In the genomic region with DNA sequence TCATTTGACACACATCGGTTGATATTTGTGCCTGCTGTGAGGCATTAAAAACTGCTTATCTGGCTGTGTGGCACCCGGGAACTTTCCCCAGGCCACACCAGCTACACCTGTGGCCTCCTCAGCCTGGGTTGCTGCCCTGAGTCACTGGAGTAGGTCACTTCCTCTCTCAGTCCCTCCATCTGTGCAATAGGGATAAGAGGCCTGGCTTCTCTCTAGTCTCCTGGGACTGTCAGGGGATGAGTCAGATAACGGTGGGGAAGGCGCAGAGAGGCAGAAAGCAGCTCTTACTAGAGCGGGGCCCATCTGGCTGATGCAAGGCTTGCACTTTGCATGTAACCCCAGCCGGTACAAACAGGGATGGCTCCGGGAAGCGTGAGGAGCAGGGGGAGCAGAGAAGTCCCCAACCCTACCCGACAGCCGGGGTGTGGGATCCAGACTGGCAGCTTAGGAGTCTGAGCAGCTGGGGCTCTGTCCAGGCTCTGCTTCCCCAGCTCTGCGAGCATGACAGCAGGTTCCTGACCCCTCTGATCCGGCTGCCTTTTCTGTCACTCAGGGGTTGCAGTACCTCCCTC, we compare ENCODE assay signal across 1 cellular context.
TF ChIP-seq lines count a peak whose summit lies in the region.

No MANE protein-coding gene starts in this region.

TF ChIP-seq in HepG2, 621 proteins besides CTCF, POLR2A, EP300 and RAD21 (continued from another document and continues in another):
- TF ChIP-seq, protein P1, sequence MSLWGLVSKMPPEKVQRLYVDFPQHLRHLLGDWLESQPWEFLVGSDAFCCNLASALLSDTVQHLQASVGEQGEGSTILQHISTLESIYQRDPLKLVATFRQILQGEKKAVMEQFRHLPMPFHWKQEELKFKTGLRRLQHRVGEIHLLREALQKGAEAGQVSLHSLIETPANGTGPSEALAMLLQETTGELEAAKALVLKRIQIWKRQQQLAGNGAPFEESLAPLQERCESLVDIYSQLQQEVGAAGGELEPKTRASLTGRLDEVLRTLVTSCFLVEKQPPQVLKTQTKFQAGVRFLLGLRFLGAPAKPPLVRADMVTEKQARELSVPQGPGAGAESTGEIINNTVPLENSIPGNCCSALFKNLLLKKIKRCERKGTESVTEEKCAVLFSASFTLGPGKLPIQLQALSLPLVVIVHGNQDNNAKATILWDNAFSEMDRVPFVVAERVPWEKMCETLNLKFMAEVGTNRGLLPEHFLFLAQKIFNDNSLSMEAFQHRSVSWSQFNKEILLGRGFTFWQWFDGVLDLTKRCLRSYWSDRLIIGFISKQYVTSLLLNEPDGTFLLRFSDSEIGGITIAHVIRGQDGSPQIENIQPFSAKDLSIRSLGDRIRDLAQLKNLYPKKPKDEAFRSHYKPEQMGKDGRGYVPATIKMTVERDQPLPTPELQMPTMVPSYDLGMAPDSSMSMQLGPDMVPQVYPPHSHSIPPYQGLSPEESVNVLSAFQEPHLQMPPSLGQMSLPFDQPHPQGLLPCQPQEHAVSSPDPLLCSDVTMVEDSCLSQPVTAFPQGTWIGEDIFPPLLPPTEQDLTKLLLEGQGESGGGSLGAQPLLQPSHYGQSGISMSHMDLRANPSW (CRISPR knock-in tag; IDR thresholded peaks at IDR 0.05; ENCODE audit: borderline replicate concordance), result no peak
- TF ChIP-seq GZF1 (CRISPR knock-in tag; IDR thresholded peaks at IDR 0.05), result no peak; the same call in 1 of the 2 replicates
- TF ChIP-seq, protein P2, sequence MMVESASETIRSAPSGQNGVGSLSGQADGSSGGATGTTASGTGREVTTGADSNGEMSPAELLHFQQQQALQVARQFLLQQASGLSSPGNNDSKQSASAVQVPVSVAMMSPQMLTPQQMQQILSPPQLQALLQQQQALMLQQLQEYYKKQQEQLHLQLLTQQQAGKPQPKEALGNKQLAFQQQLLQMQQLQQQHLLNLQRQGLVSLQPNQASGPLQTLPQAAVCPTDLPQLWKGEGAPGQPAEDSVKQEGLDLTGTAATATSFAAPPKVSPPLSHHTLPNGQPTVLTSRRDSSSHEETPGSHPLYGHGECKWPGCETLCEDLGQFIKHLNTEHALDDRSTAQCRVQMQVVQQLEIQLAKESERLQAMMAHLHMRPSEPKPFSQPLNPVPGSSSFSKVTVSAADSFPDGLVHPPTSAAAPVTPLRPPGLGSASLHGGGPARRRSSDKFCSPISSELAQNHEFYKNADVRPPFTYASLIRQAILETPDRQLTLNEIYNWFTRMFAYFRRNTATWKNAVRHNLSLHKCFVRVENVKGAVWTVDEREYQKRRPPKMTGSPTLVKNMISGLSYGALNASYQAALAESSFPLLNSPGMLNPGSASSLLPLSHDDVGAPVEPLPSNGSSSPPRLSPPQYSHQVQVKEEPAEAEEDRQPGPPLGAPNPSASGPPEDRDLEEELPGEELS (CRISPR knock-in tag; IDR thresholded peaks at IDR 0.05), result 0 out of 2 replicates have a peak, but pooled peaks have one; percentile 19
- TF ChIP-seq, protein P3, sequence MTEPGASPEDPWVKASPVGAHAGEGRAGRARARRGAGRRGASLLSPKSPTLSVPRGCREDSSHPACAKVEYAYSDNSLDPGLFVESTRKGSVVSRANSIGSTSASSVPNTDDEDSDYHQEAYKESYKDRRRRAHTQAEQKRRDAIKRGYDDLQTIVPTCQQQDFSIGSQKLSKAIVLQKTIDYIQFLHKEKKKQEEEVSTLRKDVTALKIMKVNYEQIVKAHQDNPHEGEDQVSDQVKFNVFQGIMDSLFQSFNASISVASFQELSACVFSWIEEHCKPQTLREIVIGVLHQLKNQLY (CRISPR knock-in tag; IDR thresholded peaks at IDR 0.05), result no peak
- no peak for TF ChIP-seq FOXK2 (IDR thresholded peaks at IDR 0.05)
- peak; percentile 22; the same call in 1 of the 2 replicates for TF ChIP-seq KDM6A (CRISPR knock-in tag; IDR thresholded peaks at IDR 0.05; ENCODE audit: low read depth)
- no peak for TF ChIP-seq ZNF33A (CRISPR knock-in tag; IDR thresholded peaks at IDR 0.05; ENCODE audit: borderline replicate concordance)
- TF ChIP-seq ZNF644 (CRISPR knock-in tag; IDR thresholded peaks at IDR 0.05; ENCODE audit: low read depth), result no peak
- TF ChIP-seq, protein P4, sequence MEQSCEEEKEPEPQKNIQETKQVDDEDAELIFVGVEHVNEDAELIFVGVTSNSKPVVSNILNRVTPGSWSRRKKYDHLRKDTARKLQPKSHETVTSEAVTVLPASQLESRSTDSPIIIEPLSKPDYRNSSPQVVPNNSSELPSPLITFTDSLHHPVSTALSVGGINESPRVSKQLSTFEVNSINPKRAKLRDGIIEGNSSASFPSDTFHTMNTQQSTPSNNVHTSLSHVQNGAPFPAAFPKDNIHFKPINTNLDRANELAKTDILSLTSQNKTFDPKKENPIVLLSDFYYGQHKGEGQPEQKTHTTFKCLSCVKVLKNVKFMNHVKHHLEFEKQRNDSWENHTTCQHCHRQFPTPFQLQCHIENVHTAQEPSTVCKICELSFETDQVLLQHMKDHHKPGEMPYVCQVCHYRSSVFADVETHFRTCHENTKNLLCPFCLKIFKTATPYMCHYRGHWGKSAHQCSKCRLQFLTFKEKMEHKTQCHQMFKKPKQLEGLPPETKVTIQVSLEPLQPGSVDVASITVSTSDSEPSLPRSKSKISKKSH (CRISPR knock-in tag; IDR thresholded peaks at IDR 0.05; ENCODE audit: borderline replicate concordance), result peak; percentile 84; the same call in 1 of the 2 replicates
- TF ChIP-seq, protein P5, sequence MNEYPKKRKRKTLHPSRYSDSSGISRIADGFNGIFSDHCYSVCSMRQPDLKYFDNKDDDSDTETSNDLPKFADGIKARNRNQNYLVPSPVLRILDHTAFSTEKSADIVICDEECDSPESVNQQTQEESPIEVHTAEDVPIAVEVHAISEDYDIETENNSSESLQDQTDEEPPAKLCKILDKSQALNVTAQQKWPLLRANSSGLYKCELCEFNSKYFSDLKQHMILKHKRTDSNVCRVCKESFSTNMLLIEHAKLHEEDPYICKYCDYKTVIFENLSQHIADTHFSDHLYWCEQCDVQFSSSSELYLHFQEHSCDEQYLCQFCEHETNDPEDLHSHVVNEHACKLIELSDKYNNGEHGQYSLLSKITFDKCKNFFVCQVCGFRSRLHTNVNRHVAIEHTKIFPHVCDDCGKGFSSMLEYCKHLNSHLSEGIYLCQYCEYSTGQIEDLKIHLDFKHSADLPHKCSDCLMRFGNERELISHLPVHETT (CRISPR knock-in tag; conservative IDR thresholded peaks at IDR 0.05), result no peak
- TF ChIP-seq, protein P6, sequence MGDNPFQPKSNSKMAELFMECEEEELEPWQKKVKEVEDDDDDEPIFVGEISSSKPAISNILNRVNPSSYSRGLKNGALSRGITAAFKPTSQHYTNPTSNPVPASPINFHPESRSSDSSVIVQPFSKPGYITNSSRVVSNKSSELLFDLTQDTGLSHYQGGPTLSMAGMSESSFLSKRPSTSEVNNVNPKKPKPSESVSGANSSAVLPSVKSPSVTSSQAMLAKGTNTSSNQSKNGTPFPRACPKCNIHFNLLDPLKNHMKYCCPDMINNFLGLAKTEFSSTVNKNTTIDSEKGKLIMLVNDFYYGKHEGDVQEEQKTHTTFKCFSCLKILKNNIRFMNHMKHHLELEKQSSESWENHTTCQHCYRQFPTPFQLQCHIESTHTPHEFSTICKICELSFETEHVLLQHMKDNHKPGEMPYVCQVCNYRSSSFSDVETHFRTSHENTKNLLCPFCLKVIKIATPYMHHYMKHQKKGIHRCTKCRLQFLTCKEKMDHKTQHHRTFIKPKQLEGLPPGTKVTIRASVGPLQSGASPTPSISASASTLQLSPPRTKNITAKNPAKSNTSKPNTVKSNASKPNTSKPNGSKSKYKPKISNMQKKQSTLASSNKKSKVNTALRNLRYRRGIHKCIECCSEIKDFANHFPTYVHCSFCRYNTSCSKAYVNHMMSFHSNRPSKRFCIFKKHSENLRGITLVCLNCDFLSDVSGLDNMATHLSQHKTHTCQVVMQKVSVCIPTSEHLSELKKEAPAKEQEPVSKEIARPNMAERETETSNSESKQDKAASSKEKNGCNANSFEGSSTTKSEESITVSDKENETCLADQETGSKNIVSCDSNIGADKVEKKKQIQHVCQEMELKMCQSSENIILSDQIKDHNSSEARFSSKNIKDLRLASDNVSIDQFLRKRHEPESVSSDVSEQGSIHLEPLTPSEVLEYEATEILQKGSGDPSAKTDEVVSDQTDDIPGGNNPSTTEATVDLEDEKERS (CRISPR knock-in tag; IDR thresholded peaks at IDR 0.05), result no peak
- TF ChIP-seq ZNF30 (CRISPR knock-in tag; IDR thresholded peaks at IDR 0.05), result no peak
- TF ChIP-seq, protein P7, sequence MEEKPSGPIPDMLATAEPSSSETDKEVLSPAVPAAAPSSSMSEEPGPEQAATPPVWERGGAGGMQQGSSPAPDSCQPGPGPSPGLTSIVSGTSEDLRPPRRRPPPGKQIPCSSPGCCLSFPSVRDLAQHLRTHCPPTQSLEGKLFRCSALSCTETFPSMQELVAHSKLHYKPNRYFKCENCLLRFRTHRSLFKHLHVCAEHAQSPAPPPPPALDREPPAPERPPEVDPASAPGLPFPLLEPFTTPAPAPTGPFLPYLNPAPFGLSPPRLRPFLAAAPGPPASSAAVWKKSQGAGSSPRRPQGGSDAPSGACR (CRISPR knock-in tag; IDR thresholded peaks at IDR 0.05), result peak; percentile 80; the same call in 1 of the 2 replicates
- no peak for TF ChIP-seq HMGA1 (CRISPR knock-in tag; conservative IDR thresholded peaks at IDR 0.05)
- no peak for TF ChIP-seq ZNF44 (CRISPR knock-in tag; IDR thresholded peaks at IDR 0.05)
- TF ChIP-seq NFE2L1 (CRISPR knock-in tag; IDR thresholded peaks at IDR 0.05; ENCODE audit: borderline replicate concordance), result no peak
- TF ChIP-seq ZFYVE20 (CRISPR knock-in tag; IDR thresholded peaks at IDR 0.05; ENCODE audit: borderline replicate concordance, low read depth), result no peak
- TF ChIP-seq, protein P8, sequence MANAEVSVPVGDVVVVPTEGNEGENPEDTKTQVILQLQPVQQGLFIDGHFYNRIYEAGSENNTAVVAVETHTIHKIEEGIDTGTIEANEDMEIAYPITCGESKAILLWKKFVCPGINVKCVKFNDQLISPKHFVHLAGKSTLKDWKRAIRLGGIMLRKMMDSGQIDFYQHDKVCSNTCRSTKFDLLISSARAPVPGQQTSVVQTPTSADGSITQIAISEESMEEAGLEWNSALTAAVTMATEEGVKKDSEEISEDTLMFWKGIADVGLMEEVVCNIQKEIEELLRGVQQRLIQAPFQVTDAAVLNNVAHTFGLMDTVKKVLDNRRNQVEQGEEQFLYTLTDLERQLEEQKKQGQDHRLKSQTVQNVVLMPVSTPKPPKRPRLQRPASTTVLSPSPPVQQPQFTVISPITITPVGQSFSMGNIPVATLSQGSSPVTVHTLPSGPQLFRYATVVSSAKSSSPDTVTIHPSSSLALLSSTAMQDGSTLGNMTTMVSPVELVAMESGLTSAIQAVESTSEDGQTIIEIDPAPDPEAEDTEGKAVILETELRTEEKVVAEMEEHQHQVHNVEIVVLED (CRISPR knock-in tag; IDR thresholded peaks at IDR 0.05; ENCODE audit: borderline replicate concordance), result no peak; the same call in 1 of the 2 replicates
- TF ChIP-seq ZNF367 (CRISPR knock-in tag; IDR thresholded peaks at IDR 0.05; ENCODE audit: borderline replicate concordance), result no peak
- TF ChIP-seq CBX1 (IDR thresholded peaks at IDR 0.05; ENCODE audit: low read depth), result no peak
- TF ChIP-seq ZFP1 (CRISPR knock-in tag; IDR thresholded peaks at IDR 0.05), result 0 out of 2 replicates have a peak, but pooled peaks have one; percentile 36
- TF ChIP-seq FOSL1 (CRISPR knock-in tag; IDR thresholded peaks at IDR 0.05; ENCODE audit: borderline replicate concordance), result 0 out of 2 replicates have a peak, but pooled peaks have one; percentile 23
- no peak for TF ChIP-seq KLF11 (CRISPR knock-in tag; IDR thresholded peaks at IDR 0.05)
- TF ChIP-seq CEBPG (CRISPR knock-in tag; IDR thresholded peaks at IDR 0.05), result peak; percentile 99
- TF ChIP-seq, protein P9, sequence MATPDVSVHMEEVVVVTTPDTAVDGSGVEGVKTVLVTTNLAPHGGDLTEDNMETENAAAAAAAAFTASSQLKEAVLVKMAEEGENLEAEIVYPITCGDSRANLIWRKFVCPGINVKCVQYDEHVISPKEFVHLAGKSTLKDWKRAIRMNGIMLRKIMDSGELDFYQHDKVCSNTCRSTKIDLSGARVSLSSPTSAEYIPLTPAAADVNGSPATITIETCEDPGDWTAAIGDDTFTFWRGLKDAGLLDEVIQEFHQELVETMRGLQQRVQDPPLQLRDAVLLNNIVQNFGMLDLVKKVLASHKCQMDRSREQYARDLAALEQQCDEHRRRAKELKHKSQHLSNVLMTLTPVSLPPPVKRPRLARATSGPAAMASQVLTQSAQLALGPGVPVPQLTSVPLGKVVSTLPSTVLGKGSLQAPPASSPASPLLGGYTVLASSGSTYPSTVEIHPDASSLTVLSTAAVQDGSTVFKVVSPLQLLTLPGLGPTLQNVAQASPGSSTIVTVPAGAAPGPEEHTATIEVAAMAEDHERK (CRISPR knock-in tag; IDR thresholded peaks at IDR 0.05; ENCODE audit: low read depth), result no peak
- TF ChIP-seq, protein P10, sequence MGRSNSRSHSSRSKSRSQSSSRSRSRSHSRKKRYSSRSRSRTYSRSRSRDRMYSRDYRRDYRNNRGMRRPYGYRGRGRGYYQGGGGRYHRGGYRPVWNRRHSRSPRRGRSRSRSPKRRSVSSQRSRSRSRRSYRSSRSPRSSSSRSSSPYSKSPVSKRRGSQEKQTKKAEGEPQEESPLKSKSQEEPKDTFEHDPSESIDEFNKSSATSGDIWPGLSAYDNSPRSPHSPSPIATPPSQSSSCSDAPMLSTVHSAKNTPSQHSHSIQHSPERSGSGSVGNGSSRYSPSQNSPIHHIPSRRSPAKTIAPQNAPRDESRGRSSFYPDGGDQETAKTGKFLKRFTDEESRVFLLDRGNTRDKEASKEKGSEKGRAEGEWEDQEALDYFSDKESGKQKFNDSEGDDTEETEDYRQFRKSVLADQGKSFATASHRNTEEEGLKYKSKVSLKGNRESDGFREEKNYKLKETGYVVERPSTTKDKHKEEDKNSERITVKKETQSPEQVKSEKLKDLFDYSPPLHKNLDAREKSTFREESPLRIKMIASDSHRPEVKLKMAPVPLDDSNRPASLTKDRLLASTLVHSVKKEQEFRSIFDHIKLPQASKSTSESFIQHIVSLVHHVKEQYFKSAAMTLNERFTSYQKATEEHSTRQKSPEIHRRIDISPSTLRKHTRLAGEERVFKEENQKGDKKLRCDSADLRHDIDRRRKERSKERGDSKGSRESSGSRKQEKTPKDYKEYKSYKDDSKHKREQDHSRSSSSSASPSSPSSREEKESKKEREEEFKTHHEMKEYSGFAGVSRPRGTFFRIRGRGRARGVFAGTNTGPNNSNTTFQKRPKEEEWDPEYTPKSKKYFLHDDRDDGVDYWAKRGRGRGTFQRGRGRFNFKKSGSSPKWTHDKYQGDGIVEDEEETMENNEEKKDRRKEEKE (IDR thresholded peaks at IDR 0.05), result no peak
- TF ChIP-seq CHD4 (IDR thresholded peaks at IDR 0.05; ENCODE audit: borderline replicate concordance, low read length), result no peak
- no peak for TF ChIP-seq ZNF569 (CRISPR knock-in tag; IDR thresholded peaks at IDR 0.05; ENCODE audit: borderline replicate concordance)
- no peak for TF ChIP-seq NONO (IDR thresholded peaks at IDR 0.05)
- no peak for TF ChIP-seq NONO (CRISPR knock-in tag; conservative IDR thresholded peaks at IDR 0.05)
- no peak for TF ChIP-seq RBM39 (IDR thresholded peaks at IDR 0.05; ENCODE audit: low read depth, low read length, poor library complexity, severe bottlenecking)
- TF ChIP-seq SMARCC2 (IDR thresholded peaks at IDR 0.05), result no peak
- TF ChIP-seq, protein P11, sequence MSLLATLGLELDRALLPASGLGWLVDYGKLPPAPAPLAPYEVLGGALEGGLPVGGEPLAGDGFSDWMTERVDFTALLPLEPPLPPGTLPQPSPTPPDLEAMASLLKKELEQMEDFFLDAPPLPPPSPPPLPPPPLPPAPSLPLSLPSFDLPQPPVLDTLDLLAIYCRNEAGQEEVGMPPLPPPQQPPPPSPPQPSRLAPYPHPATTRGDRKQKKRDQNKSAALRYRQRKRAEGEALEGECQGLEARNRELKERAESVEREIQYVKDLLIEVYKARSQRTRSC (CRISPR knock-in tag; IDR thresholded peaks at IDR 0.05; ENCODE audit: low read depth), result no peak; the same call in 1 of the 2 replicates
